17 cellular contexts compared by ENCODE assay signal in genomic region chr12:31662176-31662849, GRCh38. TPM values are rescaled to one million over a fixed set of nuclear protein-coding genes. Genes with fewer than 3 reads are reported as not detected.
DNase-seq lines count a peak whose midpoint lies in the region; ATAC-seq, FAIRE-seq and TF ChIP-seq lines count a peak whose summit lies in the region.
"Had no signal": no experiment of that assay in that cellular context is flagged by ENCODE, and none has a peak within 500 bp of the region (broad histone marks: within the 10 kb centered on the region; RNA-seq: fewer than 3 reads in every experiment).

No MANE protein-coding gene starts in this region.

- no peak overlapping the region for H3K14ac ChIP-seq in trophoblast cell (ENCODE audit: low read length)

- ATAC-seq in GM12878 = no peak
- no peak for ATAC-seq in HG03159 (IDR thresholded peaks at IDR 0.05; ENCODE audit: unreplicated experiment)
- ATAC-seq: HCT116, Panc1, Right ventricle myocardium inferior had no signal

- SMC1A ChIA-PET in GM12878 (lab: Charles Lee; ENCODE audit: uncharacterized antibody, unreplicated experiment) = interaction anchor here (1.0 to 1.4 kb wide), 4 partner anchors 10 to 299 kb away, joined by 3 to 4 read pairs (median 4); no protein-coding TSS in a partner anchor

- no peak overlapping the region for H2AK5ac ChIP-seq in trophoblast cell (ENCODE audit: low read length)

- TF ChIP-seq POLR2A in GM12878 (IDR thresholded peaks at IDR 0.05; ENCODE audit: low read depth, low read length) = no peak

- H3K23ac ChIP-seq in trophoblast cell (ENCODE audit: low read length) = no peak overlapping the region

- TF ChIP-seq EP300 in GM12878 (IDR thresholded peaks at IDR 0.05; ENCODE audit: borderline replicate concordance in 1 of 2, control insufficient read depth in 1 of 2, low read depth in 2 of 2, low read length in 2 of 2) = no peak

- H3K27ac Mint-ChIP-seq in chondrocyte (ENCODE audit: unreplicated experiment) = no peak overlapping the region

- POLR2A ChIA-PET in GM12878 (lab: Charles Lee) = interaction anchor here (0.5 to 0.7 kb wide), 3 partner anchors 20 to 453 kb away, joined by 3 to 4 read pairs (median 4); no protein-coding TSS in a partner anchor

- peaks cover 3% of the 10 kb centered on the region; the same call in 2 of the 3 replicates for H3K9me3 ChIP-seq in GM12878 (replicated peaks; ENCODE audit: control insufficient read depth, insufficient read depth, low read length)
- H3K9me3 ChIP-seq in trophoblast cell (ENCODE audit: insufficient read depth, low read depth, low read length) = no peaks in the 10 kb centered on the region
- H3K9me3 ChIP-seq: SK-N-SH had no signal

- H3K4me1 Mint-ChIP-seq in chondrocyte (ENCODE audit: low read depth) = peaks cover 8% of the 10 kb centered on the region

- H3K79me2 ChIP-seq in GM12878 (ENCODE audit: control insufficient read depth, insufficient read depth, low read length) (no peaks in the 10 kb centered on the region), trophoblast cell (ENCODE audit: control insufficient read depth, insufficient read depth, low read length, poor library complexity) (peaks cover 1% of the 10 kb centered on the region)

- no peak overlapping the region for H4K8ac ChIP-seq in trophoblast cell (ENCODE audit: low read depth, low read length)

- TF ChIP-seq CTCF in GM12864 (IDR thresholded peaks at IDR 0.05; ENCODE audit: low read depth, low read length, missing control alignments) = no peak
- TF ChIP-seq CTCF in GM12878 (IDR thresholded peaks at IDR 0.05 in 2 of 3, conservative IDR thresholded peaks at IDR 0.05 in 1 of 3; ENCODE audit: control insufficient read depth in 2 of 3, extremely low read depth in 1 of 3, insufficient read depth in 1 of 3, low read depth in 3 of 3, low read length in 3 of 3) = no peak
- no peak for TF ChIP-seq CTCF in chondrocyte (IDR thresholded peaks at IDR 0.05)

- intact Hi-C loops in GM12878 (cut with micrococcal nuclease; ENCODE audit: unreplicated experiment) = no loop called here

- H3K4ac ChIP-seq in trophoblast cell (ENCODE audit: low read depth, low read length) = no peak overlapping the region

- FAIRE-seq in GM19239 (lab: Jason Lieb, UNC) (peak; percentile 56), GM12878 (lab: Jason Lieb, UNC) (peak; percentile 75)

- CTCF ChIA-PET in GM12878 (lab: Yijun Ruan, JAX) = interaction anchor here (0.6 to 1.7 kb wide), 4 partner anchors 9 to 259 kb away, joined by 3 to 6 read pairs (median 4); no protein-coding TSS in a partner anchor

- in situ Hi-C loops in GM12878 (cut with MboI) = loop anchor here (25.0 kb wide), 1 partner anchor 1250 kb away; no protein-coding TSS in a partner anchor

- H3K4me3 ChIP-seq in GM12864 (ENCODE audit: low read depth, low read length) = no peak overlapping the region
- no peak overlapping the region for H3K4me3 ChIP-seq in GM12878
- no peak overlapping the region for H3K4me3 ChIP-seq in trophoblast cell (ENCODE audit: low read depth, low read length)

- TF ChIP-seq RAD21 in GM12878 (IDR thresholded peaks at IDR 0.05; ENCODE audit: insufficient read depth, low read depth, low read length) = no peak

- H4K91ac ChIP-seq in trophoblast cell (ENCODE audit: low read depth, low read length) = no peak overlapping the region

- peaks cover 9% of the 10 kb centered on the region for H3K9me3 Mint-ChIP-seq in chondrocyte (ENCODE audit: low read depth)

- no peak overlapping the region for H3K4me3 Mint-ChIP-seq in chondrocyte (ENCODE audit: unreplicated experiment)

- H3K27me3 ChIP-seq in GM12878 (replicated peaks in 1 of 2; ENCODE audit: control insufficient read depth in 2 of 2, insufficient read depth in 2 of 2, low read length in 1 of 2) = no peaks in the 10 kb centered on the region
- no peaks in the 10 kb centered on the region for H3K27me3 ChIP-seq in trophoblast cell (ENCODE audit: insufficient read depth, low read length)

- no TSS peak for BruUV-seq in GM12878 (replicated peaks; lab: Mats Ljungman, UMichigan)

- no peaks in the 10 kb centered on the region for H4K20me1 ChIP-seq in GM12878 (ENCODE audit: control insufficient read depth, insufficient read depth)

- no peak overlapping the region for H4K12ac ChIP-seq in trophoblast cell (ENCODE audit: low read depth, low read length)

- RAD21 ChIA-PET in GM12878 (lab: Charles Lee; ENCODE audit: unreplicated experiment) = interaction anchor here (0.9 kb wide), 1 partner anchor 9 kb away, joined by 3 read pairs; no protein-coding TSS in a partner anchor

- DNase-seq in GM12864 (ENCODE audit: low read depth) = peak; percentile 76
- DNase-seq in GM19239 (ENCODE audit: insufficient read length, low spot score) = no peak
- no peak for DNase-seq in GM12878 (ENCODE audit: low read depth, low spot score)
- DNase-seq in trophoblast cell = peak; percentile 17 to 64
- DNase-seq in NOMO-1 treated with dmso at 0.1 percent for 144 hours (lab: John Stamatoyannopoulos, UW; ENCODE audit: unreplicated experiment) = no peak
- DNase-seq in chondrocyte (ENCODE audit: low spot score) = no peak
- DNase-seq: CD8-positive, alpha-beta memory T cell; GF-D8; KBM-7; NCI-H1092; NCI-H446; NCI-H748 treated with DMSO at 0.1 percent for 48 hours; SK-N-SH had no signal

- H3K36me3 ChIP-seq in GM12878 (ENCODE audit: control insufficient read depth in 2 of 2, insufficient read depth in 2 of 2, low read length in 1 of 2) = no peaks in the 10 kb centered on the region
- H3K36me3 ChIP-seq in trophoblast cell (ENCODE audit: control insufficient read depth in 1 of 2, insufficient read depth in 2 of 2, low read length in 2 of 2) = no peaks in the 10 kb centered on the region

- H2BK5ac ChIP-seq in trophoblast cell (ENCODE audit: low read depth, low read length, poor library complexity) = no peak overlapping the region

- H3K36me3 Mint-ChIP-seq in chondrocyte (ENCODE audit: low read depth) = peaks cover 3% of the 10 kb centered on the region

- no peaks in the 10 kb centered on the region for H3K27me3 Mint-ChIP-seq in chondrocyte (ENCODE audit: low read depth)

- H3K9ac ChIP-seq in GM12878 (ENCODE audit: control insufficient read depth, insufficient read depth, low read length) (no peak overlapping the region; the same call in 1 of the 2 replicates), trophoblast cell (ENCODE audit: low read length) (no peak overlapping the region)
- H3K9ac ChIP-seq: SK-N-SH had no signal

- H3K18ac ChIP-seq in trophoblast cell (ENCODE audit: low read length) = no peak overlapping the region

- H2BK120ac ChIP-seq in trophoblast cell (ENCODE audit: insufficient read depth, low read length, poor library complexity) = no peak overlapping the region

- 46% methylated on average over 6 of the region's 6 CpGs for WGBS in GM12878 (ENCODE audit: insufficient coverage, insufficient replicate concordance, low lambda C conversion rate, missing lambda C conversion rate)
- no CpG with 5 or more reads among the region's 6 CpGs for WGBS in trophoblast cell (ENCODE audit: extremely low coverage, insufficient coverage, insufficient read length)

- no peak overlapping the region for H2BK12ac ChIP-seq in trophoblast cell (ENCODE audit: low read length)

- H3K4me2 ChIP-seq in GM12878 (ENCODE audit: control insufficient read depth, insufficient read depth) (no peak overlapping the region; the same call in 1 of the 2 replicates), trophoblast cell (ENCODE audit: low read length) (no peak overlapping the region)
- H3K4me2 ChIP-seq: SK-N-SH had no signal

- peaks cover 5% of the 10 kb centered on the region; the same call in 1 of the 2 replicates for H3K4me1 ChIP-seq in GM12878 (ENCODE audit: control insufficient read depth, insufficient read depth, low read length)
- peaks cover 0 to 2% of the 10 kb centered on the region in 2 experiments for H3K4me1 ChIP-seq in trophoblast cell (ENCODE audit: control insufficient read depth in 1 of 2, insufficient read depth in 2 of 2, low read length in 2 of 2)

- H2AFZ ChIP-seq in GM12878 (ENCODE audit: control insufficient read depth, low read depth, low read length) (peak overlapping the region; percentile 18; the same call in 1 of the 2 replicates), trophoblast cell (ENCODE audit: insufficient read depth, low read length, poor library complexity) (no peak overlapping the region)

- peaks cover 5% of the 10 kb centered on the region for H3K79me1 ChIP-seq in trophoblast cell (ENCODE audit: low read length)

- H3K27ac ChIP-seq in GM12878 (ENCODE audit: control insufficient read depth, insufficient read depth) = no peak overlapping the region
- H3K27ac ChIP-seq in trophoblast cell (ENCODE audit: low read depth, low read length) = no peak overlapping the region

TF ChIP-seq in GM12878, 131 proteins besides CTCF, POLR2A, EP300 and RAD21 (continues in another document):
- TF ChIP-seq TCF12 (IDR thresholded peaks at IDR 0.05; ENCODE audit: low read depth, low read length) (no peak), ATF7 (IDR thresholded peaks at IDR 0.05; ENCODE audit: low read depth) (no peak), SPI1 (IDR thresholded peaks at IDR 0.05; ENCODE audit: borderline replicate concordance, insufficient read depth, low read depth, low read length) (peak; percentile 23; the same call in 1 of the 2 replicates)

RNA-seq across cellular contexts. Expression of gene ETFBKMT, which starts 2.8 kb away (rescaled TPM):
- total RNA-seq in GM12878 (2013; cell fraction: nucleolus; rRNA removed) = 0.77 and 1.4 TPM in 2 replicates
- 0.60 and 0.68 TPM in 2 replicates for total RNA-seq in GM12878 (2014; rRNA removed)
- 0.37 and 0.63 TPM in 2 replicates for total RNA-seq in GM12878 (2014; rRNA removed; fragmentation: Illumina TruSeq; extraction: Trizol)
- total RNA-seq in GM12878 (2021) = 0.56 and 1.4 TPM in 2 replicates
- polyA plus RNA-seq in GM12878 (2011; ENCODE audit: low read depth) = 0.38 TPM
- 0.75 and 0.77 TPM in 2 replicates for polyA plus RNA-seq in GM12878 (2011; rRNA removed)
- polyA plus RNA-seq in GM12878 (2011; cell fraction: cytosol; rRNA removed) = 0.64 TPM in 2 replicates
- 0.27 and 0.32 TPM in 2 replicates for polyA plus RNA-seq in GM12878 (2011; cell fraction: nucleus; rRNA removed)
- polyA plus RNA-seq in GM12878 (2012) = 0.45 and 0.61 TPM in 2 replicates
- 0.14 and 0.25 TPM in 2 replicates for polyA plus RNA-seq in GM12878 (2014; fragmentation: Illumina TruSeq; extraction: Trizol)
- polyA plus RNA-seq in GM12878 (2014; fragmentation: Nextera tagmentation; extraction: Ambion mirVana) = under 1 TPM; 0.49 to 0.79 TPM
- 0.36 and 0.49 TPM in 2 replicates for polyA plus RNA-seq in GM12878 (2014; rRNA removed)
- polyA plus RNA-seq in GM12878 (2016; fragmentation: Nextera tagmentation; extraction: Ambion mirVana) = 1 to 10 TPM in 1 of 2 experiments, under 1 TPM in 1; 0.84 to 1.1 TPM
- polyA minus RNA-seq in GM12878 (2011; rRNA and poly(A)+ RNA removed) = 0.46 and 0.66 TPM in 2 replicates
- not detected in 2 replicates for polyA minus RNA-seq in GM12878 (2011; cell fraction: cytosol; rRNA and poly(A)+ RNA removed)
- 0.24 and 1.3 TPM in 2 replicates for polyA minus RNA-seq in GM12878 (2011; cell fraction: nucleus; rRNA and poly(A)+ RNA removed)
- 0.56 and 0.82 TPM in 2 replicates for polyA plus RNA-seq in trophoblast cell (2013)
- 3.2 to 4.8 TPM (median 3.4 TPM) in 3 replicates for total RNA-seq in chondrocyte

Comparison
In these comparisons a context has a peak if more than half of its experiments do, and no peak if none do; other contexts are left out.
1. DNase-seq: peak in GM12864 (single experiment) and trophoblast cell (2 of 2); none in GM19239 (single experiment), GM12878 (single experiment), NOMO-1 treated with dmso at 0.1 percent for 144 hours (single experiment) and chondrocyte (single experiment).